In the genomic region with DNA sequence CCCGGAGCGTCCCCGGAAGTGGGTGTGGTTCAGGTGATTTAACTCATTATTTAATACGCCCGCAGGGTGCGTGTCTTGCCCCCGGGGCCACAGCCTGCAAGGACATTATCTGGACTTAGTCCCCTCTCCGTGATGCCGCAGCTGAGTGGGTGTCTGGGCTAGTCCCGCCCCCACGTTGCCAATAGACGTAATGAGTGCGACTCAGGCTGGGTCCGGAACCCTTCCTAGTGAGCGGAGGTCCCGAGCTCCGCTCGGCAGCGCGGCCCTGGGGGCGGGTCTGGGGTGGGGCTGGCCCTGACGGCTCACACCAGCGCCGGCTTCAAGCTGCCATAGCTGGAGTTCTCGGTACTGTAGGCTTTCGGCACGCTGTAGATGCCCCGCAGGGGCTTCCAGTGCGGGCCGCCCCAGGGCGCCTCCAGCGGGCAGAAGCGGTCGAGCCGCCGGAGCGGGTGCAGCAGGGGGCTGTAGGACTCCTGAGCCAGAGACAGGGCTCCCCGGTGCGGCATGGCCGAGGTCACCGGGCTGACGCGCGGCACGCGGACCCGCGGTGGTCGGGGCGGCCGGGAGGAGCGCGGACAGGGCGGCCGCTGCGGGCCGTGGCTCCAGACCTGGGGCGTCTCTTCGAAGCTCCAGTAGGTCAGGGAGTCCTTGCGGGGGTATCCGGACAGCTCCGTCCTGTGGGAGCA, we compare ENCODE assay signal across 8 cellular contexts. TPM values are rescaled to one million over a fixed set of nuclear protein-coding genes. Genes with fewer than 3 reads are reported as not detected.
DNase-seq lines count a peak whose midpoint lies in the region; ATAC-seq and TF ChIP-seq lines count a peak whose summit lies in the region.

No MANE protein-coding gene starts in this region.

- H3K79me2 ChIP-seq in OCI-LY7 (ENCODE audit: insufficient read depth, low read depth, low read length) (no peaks in the 10 kb centered on the region), fibroblast of lung (ENCODE audit: control insufficient read depth, insufficient read depth, low read length) (no peaks in the 10 kb centered on the region), neural cell (replicated peaks; ENCODE audit: insufficient read depth, low read length) (no peaks in the 10 kb centered on the region)

- peak; percentile 55 for TF ChIP-seq CTCF in AG09319 (IDR thresholded peaks at IDR 0.05; ENCODE audit: low read depth, low read length)
- TF ChIP-seq CTCF in OCI-LY7 (conservative IDR thresholded peaks at IDR 0.05; ENCODE audit: low read length), result peak; percentile 72
- TF ChIP-seq CTCF in fibroblast of lung (conservative IDR thresholded peaks at IDR 0.05 in 1 of 2, IDR thresholded peaks at IDR 0.05 in 1 of 2; ENCODE audit: low read depth in 1 of 2, low read length in 2 of 2), result peak; percentile 45 to 53
- peak; percentile 38 for TF ChIP-seq CTCF in neural cell (IDR thresholded peaks at IDR 0.05; ENCODE audit: poor library complexity, severe bottlenecking)
- TF ChIP-seq CTCF in transverse colon (IDR thresholded peaks at IDR 0.05), result peak; percentile 19 to 53 (median 40)

- H3K4me1 Mint-ChIP-seq in activated T-cell treated with anti-CD3 and anti-CD28 coated beads, Interleukin-2, amount 50 U/mL, for 4 hours (ENCODE audit: low read depth), result peaks cover 18% of the 10 kb centered on the region

- no peak for TF ChIP-seq POLR2A in transverse colon (IDR thresholded peaks at IDR 0.05)

- no peaks in the 10 kb centered on the region for H3F3A ChIP-seq in neural cell (ENCODE audit: insufficient read depth, low read length, poor library complexity, severe bottlenecking)

- no TSS peak for BruUV-seq in OCI-LY7 (replicated peaks; lab: Mats Ljungman, UMichigan)

- peak; percentile 38 for ATAC-seq in GM21825 (IDR thresholded peaks at IDR 0.05; ENCODE audit: unreplicated experiment)
- ATAC-seq in activated T-cell treated with anti-CD3 and anti-CD28 coated beads, Interleukin-2, amount 50 U/mL, for 4 hours, result peak; percentile 85 to 88
- no peak for ATAC-seq in GM18867 (IDR thresholded peaks at IDR 0.05; ENCODE audit: unreplicated experiment)

- peaks cover 3% of the 10 kb centered on the region for H3K27me3 ChIP-seq in fibroblast of lung (ENCODE audit: control insufficient read depth, insufficient read depth, low read length)
- H3K27me3 ChIP-seq in neural cell (ENCODE audit: insufficient read depth, low read depth, low read length), result peaks cover 13% of the 10 kb centered on the region
- peaks cover 40% of the 10 kb centered on the region for H3K27me3 ChIP-seq in transverse colon

- in situ Hi-C loops in transverse colon (cut with MboI; ENCODE audit: low pct_ligation_motif_present in 1 of 4, low pct_unique_long_range_greater_than_20kb in 1 of 4, low sequenced_read_pairs in 3 of 4), result no loop called here

- peaks cover 43% of the 10 kb centered on the region for H3K4me1 ChIP-seq in OCI-LY7 (ENCODE audit: insufficient read depth, low read length, poor library complexity, severe bottlenecking)
- peaks cover 2% of the 10 kb centered on the region for H3K4me1 ChIP-seq in fibroblast of lung (ENCODE audit: control insufficient read depth, extremely low read depth, insufficient read depth, low read length)
- H3K4me1 ChIP-seq in transverse colon, result peaks cover 9 to 25% (median 23%) of the 10 kb centered on the region in 4 donors

- H2AFZ ChIP-seq in OCI-LY7 (ENCODE audit: low read length) (no peak overlapping the region), fibroblast of lung (ENCODE audit: low read length) (peak overlapping the region; percentile 30), neural cell (ENCODE audit: low read depth, low read length) (no peak overlapping the region)

- H3K9ac ChIP-seq in fibroblast of lung (ENCODE audit: insufficient read depth, low read length) (peak overlapping the region; percentile 16), neural cell (ENCODE audit: low read length) (no peak overlapping the region)

- H3K4me3 ChIP-seq in OCI-LY7 (ENCODE audit: low read depth, low read length, poor library complexity, severe bottlenecking) (peak overlapping the region; percentile 45), fibroblast of lung (replicated peaks in 1 of 4; ENCODE audit: control extremely low read depth in 1 of 4, insufficient read depth in 1 of 4, low read depth in 3 of 4, low read length in 4 of 4) (peak overlapping the region; percentile 24 to 53 (median 45)), neural cell (ENCODE audit: low read length) (no peak overlapping the region), transverse colon (peak overlapping the region; percentile 19 to 59 (median 34))

- intact Hi-C loops in OCI-LY7 (cut with micrococcal nuclease; ENCODE audit: unreplicated experiment) (no loop called here), transverse colon (cut with DNase I; ENCODE audit: low total_unique reads) (no loop called here)

- H3K27ac ChIP-seq in OCI-LY7 (ENCODE audit: low read depth, low read length, poor library complexity, severe bottlenecking) (no peak overlapping the region), fibroblast of lung (ENCODE audit: insufficient read depth, low read length) (no peak overlapping the region), neural cell (ENCODE audit: low read length) (no peak overlapping the region), transverse colon (peak overlapping the region in 3 of 4 donors; percentile 13 to 25 (median 21))

- peak overlapping the region; percentile 77 for H3K4me3 Mint-ChIP-seq in activated T-cell treated with anti-CD3 and anti-CD28 coated beads, Interleukin-2, amount 50 U/mL, for 4 hours

- peak overlapping the region; percentile 74 for H3K4me2 ChIP-seq in OCI-LY7 (ENCODE audit: low read length)
- H3K4me2 ChIP-seq in fibroblast of lung (ENCODE audit: extremely low read depth, insufficient read depth, low read length), result peak overlapping the region; percentile 85
- no peak overlapping the region for H3K4me2 ChIP-seq in neural cell (ENCODE audit: low read length)

- H3K9me2 ChIP-seq in OCI-LY7 (ENCODE audit: insufficient read depth, low read length), result no peaks in the 10 kb centered on the region
- H3K9me2 ChIP-seq in neural cell (ENCODE audit: insufficient read depth, low read length), result no peaks in the 10 kb centered on the region

- peaks cover 3% of the 10 kb centered on the region for H3K27me3 Mint-ChIP-seq in activated T-cell treated with anti-CD3 and anti-CD28 coated beads, Interleukin-2, amount 50 U/mL, for 4 hours (ENCODE audit: low read depth)

- CTCF ChIA-PET in OCI-LY7 (lab: Charles Lee; ENCODE audit: unreplicated experiment), result no interaction called here

- H3K9me3 ChIP-seq in OCI-LY7 (ENCODE audit: low read length), result no peaks in the 10 kb centered on the region
- H3K9me3 ChIP-seq in fibroblast of lung (ENCODE audit: control insufficient read depth, insufficient read depth, low read depth, low read length), result no peaks in the 10 kb centered on the region
- H3K9me3 ChIP-seq in neural cell (ENCODE audit: low read length), result no peaks in the 10 kb centered on the region
- no peaks in the 10 kb centered on the region for H3K9me3 ChIP-seq in transverse colon

- H3K9me3 Mint-ChIP-seq in activated T-cell treated with anti-CD3 and anti-CD28 coated beads, Interleukin-2, amount 50 U/mL, for 4 hours, result no peaks in the 10 kb centered on the region

- peaks cover 5% of the 10 kb centered on the region for H3K36me3 Mint-ChIP-seq in activated T-cell treated with anti-CD3 and anti-CD28 coated beads, Interleukin-2, amount 50 U/mL, for 4 hours (ENCODE audit: insufficient read depth)

- no peak for TF ChIP-seq EP300 in neural cell (conservative IDR thresholded peaks at IDR 0.05; ENCODE audit: poor library complexity, severe bottlenecking)
- no peak for TF ChIP-seq EP300 in transverse colon (IDR thresholded peaks at IDR 0.05; ENCODE audit: low read depth)

- DNase-seq in AG09319 (ENCODE audit: extremely low read depth, low read depth), result no peak
- DNase-seq in OCI-LY7 (ENCODE audit: low spot score), result peak; percentile 73
- DNase-seq in activated T-cell treated with anti-CD3 and anti-CD28 coated beads, Interleukin-2, amount 50 U/mL, for 4 hours, result peak; percentile 57
- DNase-seq in fibroblast of lung (ENCODE audit: low read depth in 2 of 2), result peak; percentile 47 to 66
- DNase-seq in transverse colon, result peak; percentile 49

- POLR2A ChIA-PET in OCI-LY7 (lab: Charles Lee), result interaction anchor here (0.6 kb wide), 1 partner anchor 273 kb away, joined by 3 read pairs; no protein-coding TSS in a partner anchor

- no peak for TF ChIP-seq RAD21 in neural cell (conservative IDR thresholded peaks at IDR 0.05)

- H3K36me3 ChIP-seq in OCI-LY7 (ENCODE audit: insufficient read depth, low read length) (peaks cover 34% of the 10 kb centered on the region), fibroblast of lung (ENCODE audit: control insufficient read depth, insufficient read depth, low read length) (peaks cover 12% of the 10 kb centered on the region), neural cell (ENCODE audit: insufficient read depth, low read length) (no peaks in the 10 kb centered on the region), transverse colon (no peaks in the 10 kb centered on the region)

- H4K20me1 ChIP-seq in OCI-LY7 (ENCODE audit: insufficient read depth, low read length) (no peaks in the 10 kb centered on the region), fibroblast of lung (ENCODE audit: control insufficient read depth, extremely low read depth, insufficient read depth, low read length) (no peaks in the 10 kb centered on the region), neural cell (ENCODE audit: insufficient read depth) (no peaks in the 10 kb centered on the region)

- 1% methylated on average over 38 of the region's 62 CpGs; no CpG with 5 or more reads in 1 of the 2 donors for WGBS in transverse colon (ENCODE audit: low coverage in 1 of 2), 2 donors

RNA-seq across cellular contexts. Expression of a gene that starts 0.9 kb away (rescaled TPM):
- total RNA-seq in OCI-LY7 (2014; rRNA removed; shearing (Covaris generic)), result 1.1 TPM in 1 of 2 replicates, not detected in the other
- total RNA-seq in OCI-LY7 (2022) (not detected in 2 replicates), fibroblast of lung (not detected in 2 replicates), transverse colon (1 to 10 TPM in 1 of 4 donors, not detected in 3; 1.4 TPM)
- not detected for total RNA-seq in activated T-cell treated with anti-CD3 and anti-CD28 coated beads, Interleukin-2, amount 50 U/mL, for 4 hours
- polyA plus RNA-seq in fibroblast of lung (0.17 TPM in 1 of 2 replicates, not detected in the other), neural cell (not detected in 2 replicates)
- 0.56 TPM in 1 of 2 replicates, not detected in the other for polyA plus RNA-seq in fibroblast of lung (2012)
- polyA minus RNA-seq in fibroblast of lung (ENCODE audit: low replicate concordance) (not detected in 2 replicates), neural cell (not detected in 2 replicates)

RNA-seq across cellular contexts. Expression of a gene that starts 6.3 kb away (rescaled TPM):
- total RNA-seq in OCI-LY7 (2014; rRNA removed; shearing (Covaris generic)), result not detected in 2 replicates
- total RNA-seq in OCI-LY7 (2022) (not detected in 2 replicates), fibroblast of lung (not detected in 2 replicates), transverse colon (not detected)
- not detected for total RNA-seq in activated T-cell treated with anti-CD3 and anti-CD28 coated beads, Interleukin-2, amount 50 U/mL, for 4 hours
- polyA plus RNA-seq in fibroblast of lung (not detected in 2 replicates), neural cell (not detected in 2 replicates)
- not detected in 2 replicates for polyA plus RNA-seq in fibroblast of lung (2012)
- polyA minus RNA-seq in fibroblast of lung (ENCODE audit: low replicate concordance) (not detected in 2 replicates), neural cell (not detected in 2 replicates)

RNA-seq across cellular contexts. Expression of a gene that starts 13.9 kb away (rescaled TPM):
- not detected in 2 replicates for total RNA-seq in OCI-LY7 (2014; rRNA removed; shearing (Covaris generic))
- total RNA-seq in OCI-LY7 (2022) (not detected in 2 replicates), fibroblast of lung (not detected in 2 replicates), transverse colon (not detected)
- not detected for total RNA-seq in activated T-cell treated with anti-CD3 and anti-CD28 coated beads, Interleukin-2, amount 50 U/mL, for 4 hours
- polyA plus RNA-seq in fibroblast of lung (not detected in 2 replicates), neural cell (not detected in 2 replicates)
- polyA plus RNA-seq in fibroblast of lung (2012), result not detected in 2 replicates
- polyA minus RNA-seq in fibroblast of lung (ENCODE audit: low replicate concordance) (not detected in 2 replicates), neural cell (not detected in 2 replicates)

RNA-seq across cellular contexts. Expression of a gene that starts 18.9 kb away (rescaled TPM):
- total RNA-seq in OCI-LY7 (2014; rRNA removed; shearing (Covaris generic)), result not detected in 2 replicates
- total RNA-seq in OCI-LY7 (2022) (not detected in 2 replicates), fibroblast of lung (not detected in 2 replicates), transverse colon (not detected)
- total RNA-seq in activated T-cell treated with anti-CD3 and anti-CD28 coated beads, Interleukin-2, amount 50 U/mL, for 4 hours, result not detected
- polyA plus RNA-seq in fibroblast of lung (not detected in 2 replicates), neural cell (not detected in 2 replicates)
- not detected in 2 replicates for polyA plus RNA-seq in fibroblast of lung (2012)
- polyA minus RNA-seq in fibroblast of lung (ENCODE audit: low replicate concordance) (not detected in 2 replicates), neural cell (not detected in 2 replicates)

RNA-seq across cellular contexts. Expression of a gene that starts 24.1 kb away (rescaled TPM):
- 265 and 272 TPM in 2 replicates for total RNA-seq in OCI-LY7 (2014; rRNA removed; shearing (Covaris generic))
- total RNA-seq in OCI-LY7 (2022) (125 and 146 TPM in 2 replicates), fibroblast of lung (128 and 158 TPM in 2 replicates), transverse colon (10 to 100 TPM; 48.6 to 66.9 (median 59.4) TPM)
- 100 to 1,000 TPM; 208 to 257 (median 230) TPM for total RNA-seq in activated T-cell treated with anti-CD3 and anti-CD28 coated beads, Interleukin-2, amount 50 U/mL, for 4 hours
- polyA plus RNA-seq in fibroblast of lung (77.6 and 157 TPM in 2 replicates), neural cell (172 and 184 TPM in 2 replicates)
- 88.1 and 178 TPM in 2 replicates for polyA plus RNA-seq in fibroblast of lung (2012)
- polyA minus RNA-seq in fibroblast of lung (ENCODE audit: low replicate concordance) (138 and 212 TPM in 2 replicates), neural cell (114 and 118 TPM in 2 replicates)

Comparison
In these comparisons a context has a peak if more than half of its experiments do, and no peak if none do; other contexts are left out.
1. H3K27ac ChIP-seq: peak in transverse colon (3 of 4); none in OCI-LY7 (single experiment), fibroblast of lung (single experiment) and neural cell (single experiment).
2. Peak in every context shown above with its lines, with median percentiles within 50 percentile points of each other: CTCF ChIP-seq.